Comparison of ENCODE assay signal across 1 cellular context in genomic region chr1:92087542-92087941, GRCh38.
TF ChIP-seq lines count a peak whose summit lies in the region.

No MANE protein-coding gene starts in this region.

TF ChIP-seq in HEK293, 187 proteins besides CTCF, POLR2A, EP300 and RAD21 (continued from another document and continues in another):
- TF ChIP-seq ZNF2 (tag by site-specific recombination; IDR thresholded peaks at IDR 0.05) (0 out of 2 replicates have a peak, but pooled peaks have one; percentile 42), PRDM6 (tag by site-specific recombination; IDR thresholded peaks at IDR 0.05) (peak; percentile 96), MZF1 (tag by site-specific recombination; IDR thresholded peaks at IDR 0.05; ENCODE audit: borderline replicate concordance) (peak; percentile 93), ZNF513 (tag by site-specific recombination; IDR thresholded peaks at IDR 0.05) (0 out of 2 replicates have a peak, but pooled peaks have one; percentile 54), ZNF561 (tag by site-specific recombination; IDR thresholded peaks at IDR 0.05; ENCODE audit: borderline replicate concordance) (peak; percentile 68), ZNF600 (tag by site-specific recombination; IDR thresholded peaks at IDR 0.05) (no peak), KLF9 (tag by site-specific recombination; IDR thresholded peaks at IDR 0.05; ENCODE audit: low read depth) (no peak), ZNF629 (tag by site-specific recombination; IDR thresholded peaks at IDR 0.05) (peak; percentile 78), ZFP3 (tag by site-specific recombination; IDR thresholded peaks at IDR 0.05; ENCODE audit: low read depth) (no peak), KLF10 (tag by site-specific recombination; IDR thresholded peaks at IDR 0.05) (peak; percentile 86), YY1 (tag by site-specific recombination; IDR thresholded peaks at IDR 0.05) (0 out of 2 replicates have a peak, but pooled peaks have one; percentile 44), ZNF202 (tag by site-specific recombination; IDR thresholded peaks at IDR 0.05; ENCODE audit: borderline replicate concordance) (no peak), ZNF366 (tag by site-specific recombination; conservative IDR thresholded peaks at IDR 0.05) (0 out of 2 replicates have a peak, but pooled peaks have one; percentile 43), ZNF596 (tag by site-specific recombination; IDR thresholded peaks at IDR 0.05) (peak; percentile 74), GFI1B (tag by site-specific recombination; IDR thresholded peaks at IDR 0.05) (0 out of 2 replicates have a peak, but pooled peaks have one; percentile 28), ZNF292 (tag by site-specific recombination; IDR thresholded peaks at IDR 0.05; ENCODE audit: borderline replicate concordance, low read depth) (no peak), ZNF10 (tag by site-specific recombination; IDR thresholded peaks at IDR 0.05) (peak; percentile 60; the same call in 1 of the 2 replicates), ZNF658 (tag by site-specific recombination; IDR thresholded peaks at IDR 0.05) (no peak), TRIM28 (IDR thresholded peaks at IDR 0.05; ENCODE audit: borderline replicate concordance, low read length) (no peak), ATF2 (tag by site-specific recombination; IDR thresholded peaks at IDR 0.05; ENCODE audit: low read depth) (peak; percentile 75), PRDM4 (tag by site-specific recombination; IDR thresholded peaks at IDR 0.05) (peak; percentile 86), ZNF394 (tag by site-specific recombination; IDR thresholded peaks at IDR 0.05; ENCODE audit: borderline replicate concordance) (0 out of 2 replicates have a peak, but pooled peaks have one; percentile 38), ZNF24 (tag by site-specific recombination; IDR thresholded peaks at IDR 0.05) (peak; percentile 92), ZNF146 (tag by site-specific recombination; IDR thresholded peaks at IDR 0.05) (no peak), PRDM10 (tag by site-specific recombination; IDR thresholded peaks at IDR 0.05) (peak; percentile 92), ZBTB20 (tag by site-specific recombination; IDR thresholded peaks at IDR 0.05) (no peak), ZIC2 (tag by site-specific recombination; IDR thresholded peaks at IDR 0.05) (peak; percentile 33; the same call in 1 of the 2 replicates), OVOL3 (tag by site-specific recombination; IDR thresholded peaks at IDR 0.05) (peak; percentile 53; the same call in 1 of the 2 replicates), HOXC10 (CRISPR knock-in tag; IDR thresholded peaks at IDR 0.05) (no peak), INSM2 (tag by site-specific recombination; IDR thresholded peaks at IDR 0.05) (peak; percentile 91), ZFP69B (tag by site-specific recombination; IDR thresholded peaks at IDR 0.05) (0 out of 2 replicates have a peak, but pooled peaks have one; percentile 47), ZNF549 (tag by site-specific recombination; IDR thresholded peaks at IDR 0.05) (peak; percentile 48; the same call in 1 of the 2 replicates), ZBTB44 (tag by site-specific recombination; IDR thresholded peaks at IDR 0.05) (peak; percentile 87), WT1 (tag by site-specific recombination; IDR thresholded peaks at IDR 0.05) (peak; percentile 83), ZNF335 (tag by site-specific recombination; conservative IDR thresholded peaks at IDR 0.05) (peak; percentile 31; the same call in 1 of the 2 replicates), KLF1 (tag by site-specific recombination; IDR thresholded peaks at IDR 0.05) (no peak), ZNF18 (tag by site-specific recombination; IDR thresholded peaks at IDR 0.05) (peak; percentile 85), ZNF558 (tag by site-specific recombination; IDR thresholded peaks at IDR 0.05) (peak; percentile 76), KLF7 (tag by site-specific recombination; IDR thresholded peaks at IDR 0.05; ENCODE audit: borderline replicate concordance) (peak; percentile 14; the same call in 1 of the 2 replicates), TCF7L2 (IDR thresholded peaks at IDR 0.05; ENCODE audit: borderline replicate concordance, low read depth, low read length) (0 out of 2 replicates have a peak, but pooled peaks have one; percentile 17), BCL11A (tag by site-specific recombination; IDR thresholded peaks at IDR 0.05; ENCODE audit: low read depth) (peak; percentile 51; the same call in 1 of the 2 replicates), ZNF785 (tag by site-specific recombination; IDR thresholded peaks at IDR 0.05) (no peak), ZNF580 (tag by site-specific recombination; IDR thresholded peaks at IDR 0.05) (peak; percentile 89), ZNF280C (tag by site-specific recombination; IDR thresholded peaks at IDR 0.05) (no peak)
